8 cellular contexts compared by ENCODE assay signal in genomic region chr1:161045749-161046573, GRCh38. TPM values are rescaled to one million over a fixed set of nuclear protein-coding genes. Genes with fewer than 3 reads are reported as not detected.
A peak's percentile ranks its signal among the peaks of the same experiment; 100 is the strongest.
DNase-seq lines count a peak whose midpoint lies in the region; TF ChIP-seq lines count a peak whose summit lies in the region.

USF1 (minus strand) TSS chr1:161045977; CDS start chr1:161043275, 2,702 bp downstream.

- H3K9ac ChIP-seq in MM.1S (ENCODE audit: low read length) (peak within 1 kb of the TSS; percentile 93), stomach smooth muscle (ENCODE audit: low read length in 2 of 2) (peak within 1 kb of the TSS; percentile 93 to 95)

- H3K79me2 ChIP-seq in MM.1S (ENCODE audit: low read length) = peaks cover 37% of the 10 kb centered on the region

- H3F3A ChIP-seq in MM.1S (ENCODE audit: insufficient read depth, low read length) = peaks cover 50% of the 10 kb centered on the region

- H2AFZ ChIP-seq in MM.1S (ENCODE audit: low read length) = peak within 1 kb of the TSS; percentile 63

- H3K4me3 Mint-ChIP-seq in neural crest cell = peak within 1 kb of the TSS; percentile 94

- H3K4me3 ChIP-seq in HAP-1 = peak within 1 kb of the TSS; percentile 65
- peak within 1 kb of the TSS; percentile 80 for H3K4me3 ChIP-seq in MM.1S (ENCODE audit: low read length)
- H3K4me3 ChIP-seq in fibroblast of villous mesenchyme (ENCODE audit: low read depth, low read length) = peak within 1 kb of the TSS; percentile 96
- H3K4me3 ChIP-seq in stomach smooth muscle (ENCODE audit: low read length in 2 of 2) = peak within 1 kb of the TSS; percentile 94

- H3K4me1 ChIP-seq in HAP-1 (peaks cover 9% of the 10 kb centered on the region), MM.1S (ENCODE audit: low read length) (peaks cover 18% of the 10 kb centered on the region), stomach smooth muscle (ENCODE audit: control insufficient read depth, insufficient read depth, low read length) (peaks cover 13% of the 10 kb centered on the region)

- H4K20me1 ChIP-seq in MM.1S (ENCODE audit: insufficient read depth, low read length) = no peaks in the 10 kb centered on the region

- peaks cover 27% of the 10 kb centered on the region for H3K4me1 Mint-ChIP-seq in neural crest cell

- peak within 1 kb of the TSS; percentile 87 for H3K4me2 ChIP-seq in MM.1S (ENCODE audit: low read depth, low read length)

- H3K9me2 ChIP-seq in MM.1S (replicated peaks; ENCODE audit: insufficient read depth, low read length) = no peaks in the 10 kb centered on the region

- peaks cover 22% of the 10 kb centered on the region for H3K36me3 ChIP-seq in HAP-1 (replicated peaks)
- peaks cover 5% of the 10 kb centered on the region; the same call in 1 of the 2 replicates for H3K36me3 ChIP-seq in MM.1S (replicated peaks; ENCODE audit: insufficient read depth, low read length)
- H3K36me3 ChIP-seq in stomach smooth muscle (ENCODE audit: control insufficient read depth in 2 of 2, insufficient read depth in 2 of 2, low read length in 2 of 2) = peaks cover 21% of the 10 kb centered on the region in 2 donors

- DNase-seq in ELR (ENCODE audit: low read depth) (peak; percentile 97), HAP-1 (ENCODE audit: low spot score in 2 of 2) (peak; percentile 91 to 93), MM.1S (peak; percentile 99), SIG-M5 (lab: John Stamatoyannopoulos, UW) (peak; percentile 91), activated gamma-delta T cell (lab: John Stamatoyannopoulos, UW) (peak; percentile 75), fibroblast of villous mesenchyme (ENCODE audit: low read depth) (peak; percentile 97), neural crest cell (ENCODE audit: low read depth, low spot score) (peak; percentile 87)

- peaks cover 37% of the 10 kb centered on the region for H3K36me3 Mint-ChIP-seq in neural crest cell (ENCODE audit: low read depth)

- H3K9me3 Mint-ChIP-seq in neural crest cell = peaks cover 17% of the 10 kb centered on the region

- H3K27me3 Mint-ChIP-seq in neural crest cell (ENCODE audit: low read depth) = peaks cover 18% of the 10 kb centered on the region

- no peaks in the 10 kb centered on the region for H3K27me3 ChIP-seq in HAP-1 (ENCODE audit: low read depth)
- no peaks in the 10 kb centered on the region for H3K27me3 ChIP-seq in MM.1S (replicated peaks; ENCODE audit: insufficient read depth, low read length)
- H3K27me3 ChIP-seq in stomach smooth muscle (ENCODE audit: control insufficient read depth in 1 of 2, insufficient read depth in 2 of 2, low read length in 2 of 2) = no peaks in the 10 kb centered on the region

- in situ Hi-C loops in HAP-1 (cut with MboI; ENCODE audit: low sequenced_read_pairs) = no loop called here

- H3K27ac Mint-ChIP-seq in neural crest cell (ENCODE audit: unreplicated experiment) = peak within 1 kb of the TSS; percentile 99

- H3K27ac ChIP-seq in MM.1S (ENCODE audit: low read length) (peak within 1 kb of the TSS; percentile 88), stomach smooth muscle (ENCODE audit: low read length) (peak within 1 kb of the TSS; percentile 96)

- TF ChIP-seq CTCF in MM.1S (IDR thresholded peaks at IDR 0.05; ENCODE audit: low read length) (no peak), fibroblast of villous mesenchyme (IDR thresholded peaks at IDR 0.05; ENCODE audit: insufficient read depth, low read depth, low read length) (no peak), neural crest cell (conservative IDR thresholded peaks at IDR 0.05) (no peak)

- H3K9me3 ChIP-seq in HAP-1 = peaks cover 9% of the 10 kb centered on the region
- no peaks in the 10 kb centered on the region for H3K9me3 ChIP-seq in MM.1S (replicated peaks; ENCODE audit: insufficient read depth, low read length)
- H3K9me3 ChIP-seq in stomach smooth muscle (ENCODE audit: control insufficient read depth in 2 of 2, low read length in 2 of 2) = no peaks in the 10 kb centered on the region

RNA-seq across cellular contexts. Expression of gene USF1, which starts in this region (rescaled TPM):
- total RNA-seq in fibroblast of villous mesenchyme (52.5 and 62.2 TPM in 2 replicates), neural crest cell (87.7 and 89.5 TPM in 2 replicates)

Comparison
In these comparisons a context has a peak if more than half of its experiments do, and no peak if none do; other contexts are left out.
1. Peak in every context shown above with its lines: DNase-seq, H3K4me3 ChIP-seq and H3K27ac ChIP-seq.